8 cellular contexts compared by ENCODE assay signal in genomic region chr1:243713470-243714186, GRCh38.
DNase-seq lines count a peak whose midpoint lies in the region; ATAC-seq and TF ChIP-seq lines count a peak whose summit lies in the region.

No MANE protein-coding gene starts in this region.

- peak overlapping the region; percentile 10 to 28 (median 14) for H3K4me3 ChIP-seq in esophagus muscularis mucosa
- H3K4me3 ChIP-seq in psoas muscle: peak overlapping the region; percentile 30
- no peak overlapping the region for H3K4me3 ChIP-seq in PC-3 (ENCODE audit: low read length)

- POLR2A ChIA-PET in PC-3 (lab: Charles Lee; ENCODE audit: unreplicated experiment): no interaction called here

- no peak for TF ChIP-seq POLR2A in esophagus muscularis mucosa (IDR thresholded peaks at IDR 0.05; ENCODE audit: low read depth)

- H3K27me3 ChIP-seq in esophagus muscularis mucosa (no peaks in the 10 kb centered on the region), psoas muscle (ENCODE audit: insufficient read depth in 3 of 3, low read length in 2 of 3) (no peaks in the 10 kb centered on the region), PC-3 (ENCODE audit: low read length) (no peaks in the 10 kb centered on the region)

- WGBS in esophagus muscularis mucosa: 35% methylated on average over 10 of the region's 10 CpGs
- 15 to 26% (median 19%) methylated on average over 10 of the region's 10 CpGs for WGBS in psoas muscle, 3 donors

- no TSS peak for BruUV-seq in PC-3 (replicated peaks; lab: Mats Ljungman, UMichigan)

- no peak for TF ChIP-seq EP300 in esophagus muscularis mucosa (IDR thresholded peaks at IDR 0.05)

- peak; percentile 99 for DNase-seq in NCI-H69 (lab: John Stamatoyannopoulos, UW)
- no peak for DNase-seq in esophagus muscularis mucosa (ENCODE audit: extremely low spot score)
- DNase-seq in psoas muscle: no peak
- no peak for DNase-seq in mesenteric fat pad (ENCODE audit: low spot score)
- DNase-seq in ACHN: no peak
- DNase-seq in PC-3: no peak

- H3K79me2 ChIP-seq in PC-3 (ENCODE audit: low read length): no peaks in the 10 kb centered on the region

- H2AFZ ChIP-seq in PC-3 (ENCODE audit: low read length): no peak overlapping the region

- TF ChIP-seq CTCF in esophagus muscularis mucosa (IDR thresholded peaks at IDR 0.05): no peak
- no peak for TF ChIP-seq CTCF in psoas muscle (IDR thresholded peaks at IDR 0.05)
- no peak for TF ChIP-seq CTCF in PC-3 (conservative IDR thresholded peaks at IDR 0.05; ENCODE audit: low read depth, low read length)

- H3K27ac ChIP-seq in esophagus muscularis mucosa (replicated peaks in 1 of 4): no peak overlapping the region
- H3K27ac ChIP-seq in psoas muscle: no peak overlapping the region
- H3K27ac ChIP-seq in PC-3 (ENCODE audit: low read length): no peak overlapping the region

- no peaks in the 10 kb centered on the region for H3F3A ChIP-seq in PC-3 (ENCODE audit: low read length, unreplicated experiment)

- no peaks in the 10 kb centered on the region for H3K36me3 ChIP-seq in esophagus muscularis mucosa
- H3K36me3 ChIP-seq in psoas muscle (ENCODE audit: insufficient read depth in 1 of 2, low read depth in 1 of 2): no peaks in the 10 kb centered on the region
- H3K36me3 ChIP-seq in PC-3 (ENCODE audit: low read depth, low read length): no peaks in the 10 kb centered on the region

- H3K4me2 ChIP-seq in PC-3 (ENCODE audit: low read length): no peak overlapping the region

- intact Hi-C loops in esophagus muscularis mucosa (cut with DNase I) (no loop called here), psoas muscle (cut with DNase I) (no loop called here), PC-3 (cut with micrococcal nuclease) (loop anchor here (10.0 kb wide), 1 partner anchor 301 kb away; no protein-coding TSS in a partner anchor)

- H3K9ac ChIP-seq in PC-3 (ENCODE audit: low read length): no peak overlapping the region

- peak; percentile 62 for ATAC-seq in GM18867 (IDR thresholded peaks at IDR 0.05; ENCODE audit: unreplicated experiment)
- peak in 2 of 4 donors; percentile 36 to 47 for ATAC-seq in psoas muscle
- no peak for ATAC-seq in HG02759 (IDR thresholded peaks at IDR 0.05; ENCODE audit: unreplicated experiment)
- ATAC-seq in PC-3: no peak

- no peaks in the 10 kb centered on the region for H4K20me1 ChIP-seq in PC-3 (ENCODE audit: low read length)

- in situ Hi-C loops in ACHN (cut with HindIII; ENCODE audit: low pct_ligation_motif_present, low pct_unique_long_range_greater_than_20kb, low sequenced_read_pairs): no loop called here

- H3K9me3 ChIP-seq in esophagus muscularis mucosa: no peaks in the 10 kb centered on the region
- no peaks in the 10 kb centered on the region for H3K9me3 ChIP-seq in psoas muscle
- H3K9me3 ChIP-seq in PC-3 (ENCODE audit: low read length): no peaks in the 10 kb centered on the region

- no peaks in the 10 kb centered on the region for H3K9me2 ChIP-seq in PC-3 (replicated peaks; ENCODE audit: low read length)

- H3K4me1 ChIP-seq in esophagus muscularis mucosa: peaks cover 6 to 67% (median 61%) of the 10 kb centered on the region in 4 donors
- peaks cover 25% of the 10 kb centered on the region for H3K4me1 ChIP-seq in psoas muscle
- H3K4me1 ChIP-seq in PC-3 (ENCODE audit: insufficient read depth, low read length): peaks cover 32% of the 10 kb centered on the region

- CTCF ChIA-PET in PC-3 (lab: Charles Lee): no interaction called here
